In the genomic region with DNA sequence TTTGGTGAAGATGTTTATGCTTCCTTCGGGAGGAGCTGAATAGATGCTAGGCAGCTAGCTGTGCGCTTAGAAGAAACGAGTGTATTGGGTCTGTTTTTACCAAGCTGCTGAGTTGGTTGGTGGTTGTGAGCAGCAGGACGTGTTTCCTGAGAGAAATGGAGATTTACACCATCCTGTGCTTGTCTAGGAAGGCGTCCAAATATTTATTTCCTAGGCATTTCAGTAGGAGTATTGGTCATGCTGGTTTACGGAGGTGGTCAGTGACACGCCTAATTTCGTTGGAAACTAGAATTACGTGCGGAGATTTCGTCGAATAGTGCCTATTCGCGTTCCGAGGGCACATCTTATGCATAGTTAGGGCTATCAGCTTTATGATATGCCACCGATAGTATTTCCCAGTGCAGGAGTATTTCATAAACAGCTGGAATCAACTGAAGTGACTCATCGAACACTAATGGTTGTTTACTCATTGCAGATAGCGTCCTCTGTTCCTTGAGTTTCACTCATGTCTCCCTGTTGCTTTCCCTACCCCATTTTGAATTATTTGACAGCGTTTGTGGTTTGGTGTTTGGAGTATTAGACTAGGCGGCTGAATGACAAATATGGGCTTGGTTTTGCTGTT, we compare ENCODE assay signal across 8 cellular contexts. TPM values are rescaled to one million over a fixed set of nuclear protein-coding genes. Genes with fewer than 3 reads are reported as not detected.
DNase-seq lines count a peak whose midpoint lies in the region; ATAC-seq lines count a peak whose summit lies in the region.

No MANE protein-coding gene starts in this region.

- peaks cover 2% of the 10 kb centered on the region for H3K36me3 Mint-ChIP-seq in activated naive CD4-positive, alpha-beta T cell treated with anti-CD3 and anti-CD28 coated beads, Interleukin-2, amount 50 U/mL, for 24 hours

- ATAC-seq in GM21737 (IDR thresholded peaks at IDR 0.05; ENCODE audit: unreplicated experiment) (peak; percentile 14), left ventricle myocardium superior (peak; percentile 4)

- H3K27ac Mint-ChIP-seq in activated naive CD4-positive, alpha-beta T cell treated with anti-CD3 and anti-CD28 coated beads, Interleukin-2, amount 50 U/mL, for 24 hours = peak overlapping the region; percentile 97

- H3K9me3 Mint-ChIP-seq in activated naive CD4-positive, alpha-beta T cell treated with anti-CD3 and anti-CD28 coated beads, Interleukin-2, amount 50 U/mL, for 24 hours = no peaks in the 10 kb centered on the region

- intact Hi-C loops in left ventricle myocardium superior (cut with micrococcal nuclease) = no loop called here

- H3K27me3 Mint-ChIP-seq in activated naive CD4-positive, alpha-beta T cell treated with anti-CD3 and anti-CD28 coated beads, Interleukin-2, amount 50 U/mL, for 24 hours = no peaks in the 10 kb centered on the region

- H3K4me3 Mint-ChIP-seq in activated naive CD4-positive, alpha-beta T cell treated with anti-CD3 and anti-CD28 coated beads, Interleukin-2, amount 50 U/mL, for 24 hours = peak overlapping the region; percentile 98

- H3K4me1 Mint-ChIP-seq in activated naive CD4-positive, alpha-beta T cell treated with anti-CD3 and anti-CD28 coated beads, Interleukin-2, amount 50 U/mL, for 24 hours = peaks cover 60% of the 10 kb centered on the region

- peak in 2 of 3 experiments; percentile 65 to 82 for DNase-seq in NCI-H1417 (lab: John Stamatoyannopoulos, UW)
- DNase-seq in NCI-H1417 treated with DMSO at 0.1 percent for 48 hours (lab: John Stamatoyannopoulos, UW) = no peak
- peak; percentile 83 for DNase-seq in M059J (ENCODE audit: low read depth)
- DNase-seq in left ventricle myocardium superior = no peak
- peak; percentile 6 for DNase-seq in retina
- no peak for DNase-seq in DMS153 treated with DMSO at 0.1 percent for 48 hours (lab: John Stamatoyannopoulos, UW; ENCODE audit: unreplicated experiment)

RNA-seq across cellular contexts. Expression of a gene that starts 0.8 kb away (rescaled TPM):
- 8.6 and 17.6 TPM in 2 replicates for total RNA-seq in M059J (2014; rRNA removed; shearing (Covaris generic))
- total RNA-seq in left ventricle myocardium superior = 27.8 TPM

Comparison
In these comparisons a context has a peak if more than half of its experiments do, and no peak if none do; other contexts are left out.
1. DNase-seq: peak in NCI-H1417 (2 of 3), M059J (single experiment) and retina (single experiment); none in NCI-H1417 treated with DMSO at 0.1 percent for 48 hours (single experiment), left ventricle myocardium superior (single experiment) and DMS153 treated with DMSO at 0.1 percent for 48 hours (single experiment).